12 cellular contexts compared by ENCODE assay signal in the genomic region with DNA sequence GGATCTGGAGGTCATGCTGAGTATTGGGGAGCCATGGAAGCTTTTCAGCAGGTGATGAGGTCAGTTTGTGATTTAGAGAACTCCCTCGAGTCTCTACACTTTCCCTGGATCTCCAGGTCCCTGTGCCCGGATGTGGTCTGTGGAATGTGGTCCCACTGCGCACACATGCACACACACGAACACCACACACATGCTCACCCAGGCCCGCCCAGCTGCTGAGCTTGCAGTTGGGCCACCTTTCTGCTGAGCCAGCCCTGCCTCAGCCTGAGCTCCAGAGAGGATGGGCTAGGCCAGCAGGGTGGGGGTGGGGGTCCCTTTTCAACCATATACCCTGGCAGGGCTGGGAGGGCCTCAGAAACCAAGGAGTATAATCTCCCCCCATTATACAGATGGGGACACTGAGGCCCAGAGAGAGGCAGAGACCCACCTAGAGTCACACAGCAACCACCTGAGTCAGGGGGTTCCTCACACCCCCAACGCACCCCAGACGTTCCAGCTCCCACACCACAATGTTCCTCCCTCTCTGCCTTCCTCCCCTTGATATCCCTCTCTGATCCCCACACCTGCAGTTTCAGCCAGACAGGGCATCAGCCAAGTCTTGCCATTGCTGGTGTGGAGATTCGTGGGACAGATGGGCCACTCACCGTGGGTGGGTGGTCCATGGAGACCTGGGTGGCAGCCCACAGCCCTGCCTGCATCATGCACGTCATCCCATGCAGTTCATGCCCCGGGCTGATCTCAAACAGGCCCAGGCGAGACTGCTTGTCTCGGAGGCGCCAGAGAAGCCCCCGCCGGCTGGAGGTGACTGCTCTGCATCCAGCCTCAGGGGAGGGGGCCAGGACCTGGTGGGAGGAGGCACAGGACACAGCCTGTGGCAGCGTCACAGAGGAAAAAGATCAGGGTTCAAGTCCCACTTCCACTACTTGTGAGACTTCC. TPM values are rescaled to one million over a fixed set of nuclear protein-coding genes. Genes with fewer than 3 reads are reported as not detected.
A peak's percentile ranks its signal among the peaks of the same experiment; 100 is the strongest.
DNase-seq lines count a peak whose midpoint lies in the region; ATAC-seq and TF ChIP-seq lines count a peak whose summit lies in the region.
"Had no signal": no experiment of that assay in that cellular context is flagged by ENCODE, and none has a peak within 500 bp of the region (broad histone marks: within the 10 kb centered on the region; RNA-seq: fewer than 3 reads in every experiment).

No MANE protein-coding gene starts in this region.

- no peaks in the 10 kb centered on the region for H3K27me3 ChIP-seq in HCT116 (ENCODE audit: insufficient read depth, low read length)
- H3K27me3 ChIP-seq: testis had no signal

- H3K79me2 ChIP-seq in HCT116 (ENCODE audit: insufficient read depth, low read length): peaks cover 4% of the 10 kb centered on the region; the same call in 1 of the 2 replicates

- TF ChIP-seq CTCF in HCT116 (IDR thresholded peaks at IDR 0.05 in 2 of 3, conservative IDR thresholded peaks at IDR 0.05 in 1 of 3; ENCODE audit: borderline replicate concordance in 1 of 3, insufficient read depth in 1 of 3, low read depth in 2 of 3, low read length in 2 of 3): no peak
- TF ChIP-seq CTCF in natural killer cell (IDR thresholded peaks at IDR 0.05): no peak

- H3K4me1 Mint-ChIP-seq in T-helper 1 cell treated with Interleukin-12 subunit alpha and Interleukin-12 subunit beta and Interleukin-4 antibody, amounts not matched to agents 30 μg/mL and 1 μg/mL, for 36 hours (ENCODE audit: low read depth): peaks cover 19% of the 10 kb centered on the region
- peaks cover 35% of the 10 kb centered on the region for H3K4me1 Mint-ChIP-seq in activated naive CD4-positive, alpha-beta T cell treated with anti-CD3 and anti-CD28 coated beads, Interleukin-2, amount 50 U/mL, for 24 hours
- H3K4me1 Mint-ChIP-seq in natural killer cell: peaks cover 14 to 35% of the 10 kb centered on the region in 2 donors

- no peak overlapping the region for H2AFZ ChIP-seq in HCT116 (ENCODE audit: low read depth, low read length, poor library complexity, severe bottlenecking)

- peak; percentile 1 for TF ChIP-seq POLR2A in HCT116 (IDR thresholded peaks at IDR 0.05; ENCODE audit: borderline replicate concordance, extremely low read depth, insufficient read depth, insufficient read length)

- peaks cover 6% of the 10 kb centered on the region for H3K36me3 Mint-ChIP-seq in T-helper 1 cell treated with Interleukin-12 subunit alpha and Interleukin-12 subunit beta and Interleukin-4 antibody, amounts not matched to agents 30 μg/mL and 1 μg/mL, for 36 hours (ENCODE audit: low read depth)
- H3K36me3 Mint-ChIP-seq in activated naive CD4-positive, alpha-beta T cell treated with anti-CD3 and anti-CD28 coated beads, Interleukin-2, amount 50 U/mL, for 24 hours: peaks cover 7% of the 10 kb centered on the region
- H3K36me3 Mint-ChIP-seq in natural killer cell: no peaks in the 10 kb centered on the region

- peak overlapping the region in 1 of 2 experiments; percentile 55; a peak in 2 of 4 replicates for H3K4me3 ChIP-seq in HCT116 (replicated peaks in 1 of 2; ENCODE audit: low read depth in 1 of 2, low read length in 2 of 2)

- BruUV-seq in HCT116 (replicated peaks; lab: Mats Ljungman, UMichigan): TSS peak; percentile 47

- no peaks in the 10 kb centered on the region for H4K20me1 ChIP-seq in HCT116 (ENCODE audit: insufficient read depth)

- H3K4me2 ChIP-seq in HCT116 (ENCODE audit: low read length): peak overlapping the region; percentile 95

- ATAC-seq in HCT116 (no peak), natural killer cell (no peak), HG02938 (IDR thresholded peaks at IDR 0.05; ENCODE audit: unreplicated experiment) (no peak)

- intact Hi-C loops in HCT116 (cut with micrococcal nuclease): loop anchor here (5.0 kb wide), 1 partner anchor 108 kb away; no protein-coding TSS in a partner anchor
- intact Hi-C loops in natural killer cell (cut with micrococcal nuclease): no loop called here

- peak overlapping the region; percentile 73 for H3K9ac ChIP-seq in HCT116 (ENCODE audit: low read length)

- H3K27me3 Mint-ChIP-seq in T-helper 1 cell treated with Interleukin-12 subunit alpha and Interleukin-12 subunit beta and Interleukin-4 antibody, amounts not matched to agents 30 μg/mL and 1 μg/mL, for 36 hours (ENCODE audit: low read depth): peaks cover 24% of the 10 kb centered on the region
- no peaks in the 10 kb centered on the region for H3K27me3 Mint-ChIP-seq in activated naive CD4-positive, alpha-beta T cell treated with anti-CD3 and anti-CD28 coated beads, Interleukin-2, amount 50 U/mL, for 24 hours
- H3K27me3 Mint-ChIP-seq in natural killer cell (ENCODE audit: low read depth in 2 of 2): peaks cover 16% of the 10 kb centered on the region in 2 donors

- CTCF ChIA-PET in HCT116 (lab: Charles Lee): interaction anchor here (0.6 to 2.6 kb wide), 3 partner anchors 14 to 195 kb away, joined by 3 to 14 read pairs (median 3); a partner anchor contains a TSS

- peak overlapping the region; percentile 44 for H3K4me3 Mint-ChIP-seq in T-helper 1 cell treated with Interleukin-12 subunit alpha and Interleukin-12 subunit beta and Interleukin-4 antibody, amounts not matched to agents 30 μg/mL and 1 μg/mL, for 36 hours
- peak overlapping the region; percentile 57 for H3K4me3 Mint-ChIP-seq in activated naive CD4-positive, alpha-beta T cell treated with anti-CD3 and anti-CD28 coated beads, Interleukin-2, amount 50 U/mL, for 24 hours
- peak overlapping the region; percentile 56 for H3K4me3 Mint-ChIP-seq in natural killer cell

- H3K4me1 ChIP-seq in HCT116 (ENCODE audit: control insufficient read depth in 1 of 2, insufficient read depth in 2 of 2, low read length in 2 of 2): peaks cover 51 to 83% of the 10 kb centered on the region in 2 experiments

- RAD21 ChIA-PET in HCT116 (lab: Charles Lee; ENCODE audit: low non-redundant PET in 1 of 2, low total read pairs in 2 of 2, uncharacterized antibody in 2 of 2, unreplicated experiment in 2 of 2): interaction anchor here in 1 of 2 experiments (0.6 kb wide), 1 partner anchor 10 kb away, joined by 3 read pairs; no protein-coding TSS in a partner anchor

- TF ChIP-seq RAD21 in HCT116 (IDR thresholded peaks at IDR 0.05; ENCODE audit: low read depth): no peak

- POLR2A ChIA-PET in HCT116 (lab: Charles Lee): interaction anchor here (1.1 kb wide), 2 partner anchors 9 to 10 kb away, joined by 3 to 5 read pairs; no protein-coding TSS in a partner anchor

- H3K27ac ChIP-seq in HCT116 (ENCODE audit: low read depth, low read length): peak overlapping the region; percentile 84
- H3K27ac ChIP-seq: testis had no signal

- no peaks in the 10 kb centered on the region for H3K9me2 ChIP-seq in HCT116 (ENCODE audit: insufficient read depth)

- no peaks in the 10 kb centered on the region for H3K9me3 Mint-ChIP-seq in T-helper 1 cell treated with Interleukin-12 subunit alpha and Interleukin-12 subunit beta and Interleukin-4 antibody, amounts not matched to agents 30 μg/mL and 1 μg/mL, for 36 hours
- H3K9me3 Mint-ChIP-seq in activated naive CD4-positive, alpha-beta T cell treated with anti-CD3 and anti-CD28 coated beads, Interleukin-2, amount 50 U/mL, for 24 hours: no peaks in the 10 kb centered on the region
- H3K9me3 Mint-ChIP-seq in natural killer cell: no peaks in the 10 kb centered on the region

- DNase-seq in T-helper 1 cell (no peak), HCT116 (ENCODE audit: low read depth, low spot score) (no peak), natural killer cell (no peak), NCI-H146 (lab: John Stamatoyannopoulos, UW) (no peak), AG08395 (ENCODE audit: low spot score) (no peak)
- DNase-seq: 8988T; activated CD4-positive, alpha-beta T cell treated with anti-CD3 and anti-CD28 coated beads for 4 hours; MV-4-11; testis had no signal

- H3K36me3 ChIP-seq in HCT116 (ENCODE audit: control insufficient read depth in 1 of 2, insufficient read depth in 2 of 2, low read length in 2 of 2): no peaks in the 10 kb centered on the region

- H3K27ac Mint-ChIP-seq in T-helper 1 cell treated with Interleukin-12 subunit alpha and Interleukin-12 subunit beta and Interleukin-4 antibody, amounts not matched to agents 30 μg/mL and 1 μg/mL, for 36 hours: no peak overlapping the region
- H3K27ac Mint-ChIP-seq in activated naive CD4-positive, alpha-beta T cell treated with anti-CD3 and anti-CD28 coated beads, Interleukin-2, amount 50 U/mL, for 24 hours: no peak overlapping the region
- no peak overlapping the region for H3K27ac Mint-ChIP-seq in natural killer cell

- H3K9me3 ChIP-seq in HCT116 (ENCODE audit: control insufficient read depth in 1 of 2, insufficient read depth in 1 of 2, low read depth in 1 of 2, low read length in 2 of 2): no peaks in the 10 kb centered on the region
- H3K9me3 ChIP-seq: testis had no signal

TF ChIP-seq in HCT116, 20 proteins besides CTCF, POLR2A, EP300 and RAD21:
- no peak for TF ChIP-seq TCF7L2 (IDR thresholded peaks at IDR 0.05; ENCODE audit: borderline replicate concordance, extremely low read depth, insufficient read depth, insufficient read length)
- no peak for TF ChIP-seq CBX3 (IDR thresholded peaks at IDR 0.05; ENCODE audit: low read depth)
- TF ChIP-seq EZH2phosphoT487 (IDR thresholded peaks at IDR 0.05; ENCODE audit: borderline replicate concordance): no peak
- TF ChIP-seq SIN3A (IDR thresholded peaks at IDR 0.05; ENCODE audit: low read depth): no peak
- TF ChIP-seq ZNF274 (IDR thresholded peaks at IDR 0.05; ENCODE audit: low read depth, low read length): no peak
- TF ChIP-seq CEBPB (IDR thresholded peaks at IDR 0.05; ENCODE audit: low read depth): no peak
- no peak for TF ChIP-seq POLR2AphosphoS5 (IDR thresholded peaks at IDR 0.05; ENCODE audit: low read depth, low read length)
- TF ChIP-seq ELF1 (IDR thresholded peaks at IDR 0.05; ENCODE audit: borderline replicate concordance, low read depth): no peak
- TF ChIP-seq ZFX (IDR thresholded peaks at IDR 0.05): no peak
- TF ChIP-seq SP1 (IDR thresholded peaks at IDR 0.05; ENCODE audit: low read depth): no peak
- no peak for TF ChIP-seq SRF (IDR thresholded peaks at IDR 0.05; ENCODE audit: low read depth)

RNA-seq across cellular contexts. Expression of a gene that starts 1.3 kb away (rescaled TPM):
- 37.6 TPM for total RNA-seq in HCT116 (2021; ENCODE audit: unreplicated experiment)
- 35.7 and 36.0 TPM in 2 replicates for polyA plus RNA-seq in HCT116 (2012)
- 1 to 10 TPM in 1 of 3 donors, under 1 TPM in 2; 0.52 to 1.4 (median 0.97) TPM for total RNA-seq in natural killer cell

RNA-seq across cellular contexts. Expression of a gene that starts 8.3 kb away (rescaled TPM):
- total RNA-seq in HCT116 (2021; ENCODE audit: unreplicated experiment) (54.6 TPM), natural killer cell (10 to 100 TPM; 22.9 to 31.4 (median 24.1) TPM)
- 58.0 and 62.6 TPM in 2 replicates for polyA plus RNA-seq in HCT116 (2012)

RNA-seq across cellular contexts. Expression of a gene that starts 12.5 kb away (rescaled TPM):
- total RNA-seq in HCT116 (2021; ENCODE audit: unreplicated experiment) (49.4 TPM), natural killer cell (10 to 100 TPM; 18.8 to 33.0 (median 20.4) TPM)
- 45.7 and 58.2 TPM in 2 replicates for polyA plus RNA-seq in HCT116 (2012)

RNA-seq across cellular contexts. Expression of a gene that starts 29.9 kb away (rescaled TPM):
- total RNA-seq in HCT116 (2021; ENCODE audit: unreplicated experiment) (24.5 TPM), natural killer cell (100 to 1,000 TPM; 120 to 148 (median 127) TPM)
- 22.9 and 25.0 TPM in 2 replicates for polyA plus RNA-seq in HCT116 (2012)

RNA-seq across cellular contexts. Expression of a gene that starts 51.5 kb away (rescaled TPM):
- total RNA-seq in HCT116 (2021; ENCODE audit: unreplicated experiment) (44.2 TPM), natural killer cell (10 to 100 TPM; 10.3 to 36.0 (median 28.2) TPM)
- polyA plus RNA-seq in HCT116 (2012): 28.1 and 33.1 TPM in 2 replicates

Comparison
In these comparisons a context has a peak if more than half of its experiments do, and no peak if none do; other contexts are left out.
1. RNA of a gene that starts 1.3 kb away (total RNA-seq): 37.6 TPM in HCT116 (single experiment); 0.52 to 1.4 TPM in natural killer cell; every median in the first group is over 10 times any median in the second.
2. Peak in every context shown above with its lines, with median percentiles within 50 percentile points of each other: H3K4me3 Mint-ChIP-seq.